ENCODE assay signal across 31 cellular contexts in genomic region chr9:125218621-125219020, GRCh38.
"Had no signal": no experiment of that assay in that cellular context is flagged by ENCODE, and none has a peak within 500 bp of the region (broad histone marks: within the 10 kb centered on the region; RNA-seq: fewer than 3 reads in every experiment).

No MANE protein-coding gene starts in this region.

- DNase-seq: activated CD4-positive, alpha-beta memory T cell treated with anti-CD3 and anti-CD28 coated beads, Interleukin-2, amount 10 ng/mL, durations not matched to agents 7 days and 5 days; activated CD4-positive, alpha-beta T cell treated with anti-CD3 and anti-CD28 coated beads for 1 hour; activated CD4-positive, alpha-beta T cell treated with anti-CD3 and anti-CD28 coated beads for 36 hours; activated CD4-positive, alpha-beta T cell treated with anti-CD3 and anti-CD28 coated beads for 48 hours; activated CD4-positive, alpha-beta T cell treated with anti-CD3 and anti-CD28 coated beads, Interleukin-2, amount 10 ng/mL, durations not matched to agents 7 days and 5 days; activated CD4-positive, alpha-beta T cell treated with anti-CD3 and anti-CD28 coated beads, Interleukin-2, amount 50 U/mL, for 48 hours; activated CD4-positive, CD25-positive, alpha-beta regulatory T cell; activated CD8-positive, alpha-beta memory T cell treated with anti-CD3 and anti-CD28 coated beads for 24 hours; activated CD8-positive, alpha-beta memory T cell treated with anti-CD3 and anti-CD28 coated beads, Interleukin-2, amount 10 ng/mL, durations not matched to agents 7 days and 5 days; activated CD8-positive, alpha-beta T cell treated with anti-CD3 and anti-CD28 coated beads, Interleukin-2, amount 10 ng/mL, durations not matched to agents 7 days and 5 days; activated effector memory CD4-positive, alpha-beta T cell treated with Interleukin-2 at 50 U/mL for 16 hours; activated gamma-delta T cell; activated naive CD4-positive, alpha-beta T cell treated with anti-CD3 and anti-CD28 coated beads, Interleukin-2, amount 10 ng/mL, durations not matched to agents 7 days and 5 days; activated naive CD4-positive, alpha-beta T cell treated with Interleukin-2 at 50 U/mL for 16 hours; activated naive CD8-positive, alpha-beta T cell treated with anti-CD3 and anti-CD28 coated beads, Interleukin-2, amount 10 ng/mL, durations not matched to agents 7 days and 5 days; activated naive CD8-positive, alpha-beta T cell treated with anti-CD3 and anti-CD28 coated beads, Interleukin-2, amount 50 U/mL, for 24 hours; activated T-cell treated with anti-CD3 and anti-CD28 coated beads for 4 hours; activated T-cell treated with anti-CD3 and anti-CD28 coated beads, Interleukin-2, amount 50 U/mL, for 1 hour; activated T-cell treated with anti-CD3 and anti-CD28 coated beads, Interleukin-2, amount 50 U/mL, for 4 hours; activated T-cell treated with anti-CD3 and anti-CD28 coated beads, Interleukin-2, amount 50 U/mL, for 72 hours; amygdala; anterior cingulate cortex; cerebellar nuclear complex; T-cell; T-helper 17 cell had no signal

- H3K9me3 Mint-ChIP-seq: activated CD4-positive, alpha-beta memory T cell treated with anti-CD3 and anti-CD28 coated beads, Interleukin-2, amount 10 ng/mL, durations not matched to agents 7 days and 5 days; activated CD4-positive, alpha-beta T cell treated with anti-CD3 and anti-CD28 coated beads, Interleukin-2, amount 10 ng/mL, durations not matched to agents 7 days and 5 days; activated naive CD4-positive, alpha-beta T cell treated with anti-CD3 and anti-CD28 coated beads, Interleukin-2, amount 10 ng/mL, durations not matched to agents 7 days and 5 days; activated naive CD4-positive, alpha-beta T cell treated with anti-CD3 and anti-CD28 coated beads, Interleukin-2, amount 50 U/mL, for 24 hours; activated naive CD8-positive, alpha-beta T cell treated with anti-CD3 and anti-CD28 coated beads, Interleukin-2, amount 10 ng/mL, durations not matched to agents 7 days and 5 days; activated naive CD8-positive, alpha-beta T cell treated with anti-CD3 and anti-CD28 coated beads, Interleukin-2, amount 50 U/mL, for 24 hours; activated T-cell treated with anti-CD3 and anti-CD28 coated beads, Interleukin-2, amount 50 U/mL, for 4 hours; activated T-cell treated with anti-CD3 and anti-CD28 coated beads, Interleukin-2, amount 50 U/mL, for 72 hours; activated T-helper 2 cell treated with anti-CD3 and anti-CD28 coated beads, Interferon-gamma antibody, Interleukin-2, Interleukin-4, amounts not matched to agents 10 μg/mL and 5 μg/mL and 100 μg/mL, durations not matched to agents 14 hours and 24 hours and 36 hours; central memory CD8-positive, alpha-beta T cell; T-cell had no signal

- H3K27ac Mint-ChIP-seq: activated CD4-positive, alpha-beta memory T cell treated with anti-CD3 and anti-CD28 coated beads, Interleukin-2, amount 10 ng/mL, durations not matched to agents 7 days and 5 days; activated CD4-positive, alpha-beta T cell treated with anti-CD3 and anti-CD28 coated beads for 36 hours; activated CD4-positive, alpha-beta T cell treated with anti-CD3 and anti-CD28 coated beads, Interleukin-2, amount 10 ng/mL, durations not matched to agents 7 days and 5 days; activated CD8-positive, alpha-beta memory T cell treated with anti-CD3 and anti-CD28 coated beads, Interleukin-2, amount 10 ng/mL, durations not matched to agents 7 days and 5 days; activated CD8-positive, alpha-beta T cell treated with anti-CD3 and anti-CD28 coated beads, Interleukin-2, amount 10 ng/mL, durations not matched to agents 7 days and 5 days; activated naive CD4-positive, alpha-beta T cell treated with anti-CD3 and anti-CD28 coated beads, Interleukin-2, amount 10 ng/mL, durations not matched to agents 7 days and 5 days; activated naive CD4-positive, alpha-beta T cell treated with anti-CD3 and anti-CD28 coated beads, Interleukin-2, amount 50 U/mL, for 24 hours; activated naive CD8-positive, alpha-beta T cell; activated naive CD8-positive, alpha-beta T cell treated with anti-CD3 and anti-CD28 coated beads, Interleukin-2, amount 10 ng/mL, durations not matched to agents 7 days and 5 days; activated naive CD8-positive, alpha-beta T cell treated with anti-CD3 and anti-CD28 coated beads, Interleukin-2, amount 50 U/mL, for 24 hours; activated T-cell treated with anti-CD3 and anti-CD28 coated beads, Interleukin-2, amount 50 U/mL, for 72 hours; activated T-helper 2 cell treated with anti-CD3 and anti-CD28 coated beads, Interferon-gamma antibody, Interleukin-2, Interleukin-4, amounts not matched to agents 10 μg/mL and 5 μg/mL and 100 μg/mL, durations not matched to agents 14 hours and 24 hours and 36 hours; brain; T-cell; T-helper 17 cell had no signal

- ATAC-seq: activated CD4-positive, alpha-beta T cell treated with anti-CD3 and anti-CD28 coated beads for 36 hours; activated CD4-positive, CD25-positive, alpha-beta regulatory T cell treated with anti-CD3 and anti-CD28 coated beads, Interleukin-2, amount 50 U/mL, for 24 hours; activated CD8-positive, alpha-beta memory T cell treated with anti-CD3 and anti-CD28 coated beads, Interleukin-2, amount 10 ng/mL, durations not matched to agents 7 days and 5 days; activated CD8-positive, alpha-beta T cell treated with anti-CD3 and anti-CD28 coated beads, Interleukin-2, amount 10 ng/mL, durations not matched to agents 7 days and 5 days; activated naive CD8-positive, alpha-beta T cell treated with anti-CD3 and anti-CD28 coated beads, Interleukin-2, amount 50 U/mL, for 24 hours; activated T-cell treated with anti-CD3 and anti-CD28 coated beads, Interleukin-2, amount 50 U/mL, for 4 hours; activated T-cell treated with anti-CD3 and anti-CD28 coated beads, Interleukin-2, amount 50 U/mL, for 72 hours; T-cell; T-helper 17 cell had no signal

- H3K4me3 Mint-ChIP-seq: activated CD4-positive, alpha-beta memory T cell treated with anti-CD3 and anti-CD28 coated beads, Interleukin-2, amount 10 ng/mL, durations not matched to agents 7 days and 5 days; activated CD4-positive, alpha-beta T cell treated with anti-CD3 and anti-CD28 coated beads for 36 hours; activated CD4-positive, alpha-beta T cell treated with anti-CD3 and anti-CD28 coated beads, Interleukin-2, amount 10 ng/mL, durations not matched to agents 7 days and 5 days; activated CD8-positive, alpha-beta memory T cell treated with anti-CD3 and anti-CD28 coated beads, Interleukin-2, amount 10 ng/mL, durations not matched to agents 7 days and 5 days; activated CD8-positive, alpha-beta T cell treated with anti-CD3 and anti-CD28 coated beads, Interleukin-2, amount 10 ng/mL, durations not matched to agents 7 days and 5 days; activated naive CD4-positive, alpha-beta T cell treated with anti-CD3 and anti-CD28 coated beads, Interleukin-2, amount 10 ng/mL, durations not matched to agents 7 days and 5 days; activated naive CD4-positive, alpha-beta T cell treated with anti-CD3 and anti-CD28 coated beads, Interleukin-2, amount 50 U/mL, for 24 hours; activated naive CD8-positive, alpha-beta T cell; activated naive CD8-positive, alpha-beta T cell treated with anti-CD3 and anti-CD28 coated beads, Interleukin-2, amount 10 ng/mL, durations not matched to agents 7 days and 5 days; activated naive CD8-positive, alpha-beta T cell treated with anti-CD3 and anti-CD28 coated beads, Interleukin-2, amount 50 U/mL, for 24 hours; activated T-cell treated with anti-CD3 and anti-CD28 coated beads, Interleukin-2, amount 50 U/mL, for 4 hours; activated T-cell treated with anti-CD3 and anti-CD28 coated beads, Interleukin-2, amount 50 U/mL, for 72 hours; brain; central memory CD8-positive, alpha-beta T cell; T-cell; T-helper 17 cell had no signal

- H3K4me1 Mint-ChIP-seq: activated CD4-positive, alpha-beta memory T cell treated with anti-CD3 and anti-CD28 coated beads, Interleukin-2, amount 10 ng/mL, durations not matched to agents 7 days and 5 days; activated CD4-positive, alpha-beta T cell treated with anti-CD3 and anti-CD28 coated beads for 36 hours; activated CD4-positive, alpha-beta T cell treated with anti-CD3 and anti-CD28 coated beads, Interleukin-2, amount 10 ng/mL, durations not matched to agents 7 days and 5 days; activated CD8-positive, alpha-beta memory T cell treated with anti-CD3 and anti-CD28 coated beads, Interleukin-2, amount 10 ng/mL, durations not matched to agents 7 days and 5 days; activated naive CD4-positive, alpha-beta T cell treated with anti-CD3 and anti-CD28 coated beads, Interleukin-2, amount 10 ng/mL, durations not matched to agents 7 days and 5 days; activated naive CD4-positive, alpha-beta T cell treated with anti-CD3 and anti-CD28 coated beads, Interleukin-2, amount 50 U/mL, for 24 hours; activated naive CD8-positive, alpha-beta T cell treated with anti-CD3 and anti-CD28 coated beads, Interleukin-2, amount 10 ng/mL, durations not matched to agents 7 days and 5 days; activated naive CD8-positive, alpha-beta T cell treated with anti-CD3 and anti-CD28 coated beads, Interleukin-2, amount 50 U/mL, for 24 hours; brain; central memory CD8-positive, alpha-beta T cell had no signal

- H3K27me3 Mint-ChIP-seq: activated CD4-positive, alpha-beta memory T cell treated with anti-CD3 and anti-CD28 coated beads, Interleukin-2, amount 10 ng/mL, durations not matched to agents 7 days and 5 days; activated CD4-positive, alpha-beta T cell treated with anti-CD3 and anti-CD28 coated beads for 36 hours; activated CD4-positive, alpha-beta T cell treated with anti-CD3 and anti-CD28 coated beads, Interleukin-2, amount 10 ng/mL, durations not matched to agents 7 days and 5 days; activated CD8-positive, alpha-beta memory T cell treated with anti-CD3 and anti-CD28 coated beads, Interleukin-2, amount 10 ng/mL, durations not matched to agents 7 days and 5 days; activated naive CD4-positive, alpha-beta T cell treated with anti-CD3 and anti-CD28 coated beads, Interleukin-2, amount 10 ng/mL, durations not matched to agents 7 days and 5 days; activated naive CD4-positive, alpha-beta T cell treated with anti-CD3 and anti-CD28 coated beads, Interleukin-2, amount 50 U/mL, for 24 hours; activated naive CD8-positive, alpha-beta T cell; activated naive CD8-positive, alpha-beta T cell treated with anti-CD3 and anti-CD28 coated beads, Interleukin-2, amount 10 ng/mL, durations not matched to agents 7 days and 5 days; activated naive CD8-positive, alpha-beta T cell treated with anti-CD3 and anti-CD28 coated beads, Interleukin-2, amount 50 U/mL, for 24 hours; brain; central memory CD8-positive, alpha-beta T cell; T-cell; T-helper 17 cell had no signal
